Comparison of ENCODE assay signal across 21 cellular contexts in genomic region chr4:169120624-169121023, GRCh38.
"Had no signal": no experiment of that assay in that cellular context is flagged by ENCODE, and none has a peak within 500 bp of the region (broad histone marks: within the 10 kb centered on the region; RNA-seq: fewer than 3 reads in every experiment).

No MANE protein-coding gene starts in this region.

- H3K9me3 ChIP-seq: colonic mucosa, esophagus squamous epithelium, gastroesophageal sphincter, heart left ventricle, mucosa of descending colon, thoracic aorta, upper lobe of left lung had no signal

- H3K27me3 ChIP-seq: colonic mucosa, esophagus squamous epithelium, gastroesophageal sphincter, heart left ventricle, upper lobe of left lung had no signal

- H3K36me3 ChIP-seq: colonic mucosa, thoracic aorta had no signal

- H3K4me1 ChIP-seq: colonic mucosa, esophagus squamous epithelium, gastroesophageal sphincter, heart left ventricle had no signal

- ATAC-seq: activated CD8-positive, alpha-beta memory T cell treated with anti-CD3 and anti-CD28 coated beads, Interleukin-2, amount 10 ng/mL, durations not matched to agents 7 days and 5 days; activated CD8-positive, alpha-beta T cell treated with anti-CD3 and anti-CD28 coated beads for 36 hours; gastroesophageal sphincter; heart left ventricle; left cardiac atrium; mucosa of descending colon; stimulated activated naive B cell treated with anti-CD40 and anti-IgM and Interleukin-4, amounts not matched to agents 10 μg/mL and 1 μg/mL and 100 μg/mL, for 72 hours had no signal

- H3K27ac ChIP-seq: colonic mucosa, esophagus squamous epithelium, gastroesophageal sphincter, heart left ventricle, thoracic aorta, upper lobe of left lung had no signal

- DNase-seq: activated CD4-positive, alpha-beta T cell treated with anti-CD3 and anti-CD28 coated beads, Interleukin-2, amount 10 ng/mL, durations not matched to agents 24 days and 14 days; activated CD8-positive, alpha-beta memory T cell treated with anti-CD3 and anti-CD28 coated beads, Interleukin-2, amount 10 ng/mL, durations not matched to agents 7 days and 5 days; activated CD8-positive, alpha-beta T cell treated with anti-CD3 and anti-CD28 coated beads for 36 hours; activated gamma-delta T cell; activated T-cell treated with anti-CD3 and anti-CD28 coated beads for 4 hours; colonic mucosa; endodermal cell; esophagus squamous epithelium; heart left ventricle; left cardiac atrium; mesenchymal stem cell; mucosa of descending colon; nucleus accumbens; posterior cingulate gyrus; stimulated activated CD4-positive, alpha-beta T cell treated with anti-CD3 and anti-CD28 coated beads, Interleukin-2, amount 100 ng/mL, for 48 hours; stimulated activated CD8-positive, alpha-beta memory T cell treated with anti-CD3 and anti-CD28 coated beads, Interleukin-4, amount 100 ng/mL, for 48 hours; stimulated activated naive B cell treated with anti-CD40 and anti-IgM and Interleukin-4, amounts not matched to agents 10 μg/mL and 1 μg/mL and 100 μg/mL, for 72 hours; T1000; upper lobe of left lung had no signal

- H3K4me3 ChIP-seq: colonic mucosa, esophagus squamous epithelium, gastroesophageal sphincter, heart left ventricle, mucosa of descending colon, thoracic aorta, upper lobe of left lung had no signal
